In genomic region chr4:149707862-149708261, GRCh38 we compare ENCODE assay signal across 14 cellular contexts.
A peak's percentile ranks its signal among the peaks of the same experiment; 100 is the strongest.
DNase-seq lines count a peak whose midpoint lies in the region; ATAC-seq, FAIRE-seq and TF ChIP-seq lines count a peak whose summit lies in the region.
"Had no signal": no experiment of that assay in that cellular context is flagged by ENCODE, and none has a peak within 500 bp of the region (broad histone marks: within the 10 kb centered on the region; RNA-seq: fewer than 3 reads in every experiment).

No MANE protein-coding gene starts in this region.

- H4K5ac ChIP-seq in mesendoderm (ENCODE audit: low read length), result no peak overlapping the region

- H3K4me2 ChIP-seq in mesendoderm (ENCODE audit: low read length), result no peak overlapping the region
- H3K4me2 ChIP-seq: BLaER1 treated with 17β-estradiol and CSF1 and Interleukin-3, amounts not matched to agents 10 nM and 100 nM had no signal

- H2BK5ac ChIP-seq in mesendoderm (ENCODE audit: low read length), result no peak overlapping the region

- H4K8ac ChIP-seq in mesendoderm (ENCODE audit: low read depth, low read length), result no peak overlapping the region

- H3K23ac ChIP-seq in mesendoderm (ENCODE audit: low read length), result no peak overlapping the region

- H3K9me3 ChIP-seq in ascending aorta, result no peaks in the 10 kb centered on the region

- no peak overlapping the region for H3K56ac ChIP-seq in mesendoderm (ENCODE audit: low read length)

- TF ChIP-seq POLR2A in H54 (IDR thresholded peaks at IDR 0.05; ENCODE audit: low read depth, low read length), result no peak

- no CpG with 5 or more reads among the region's 1 CpG for WGBS in mesendoderm (ENCODE audit: extremely low coverage, insufficient coverage, low lambda C conversion rate)

- no peak overlapping the region for H3K4ac ChIP-seq in mesendoderm (ENCODE audit: low read depth, low read length)

- TF ChIP-seq CTCF in ascending aorta (IDR thresholded peaks at IDR 0.05), result no peak

- H3K27me3 ChIP-seq in ascending aorta, result no peaks in the 10 kb centered on the region
- no peaks in the 10 kb centered on the region for H3K27me3 ChIP-seq in mesendoderm (ENCODE audit: insufficient read depth, low read length, poor library complexity)
- H3K27me3 ChIP-seq: BLaER1 treated with 17β-estradiol and CSF1 and Interleukin-3, amounts not matched to agents 10 nM and 100 nM had no signal

- no peaks in the 10 kb centered on the region for H3K79me1 ChIP-seq in mesendoderm (ENCODE audit: low read length)

- no peak overlapping the region for H2BK120ac ChIP-seq in mesendoderm (ENCODE audit: low read depth, low read length)

- ATAC-seq in Right ventricle myocardium superior (ENCODE audit: poor library complexity) (peak; percentile 56), left cardiac atrium (no peak), HG02798 (IDR thresholded peaks at IDR 0.05; ENCODE audit: poor library complexity, unreplicated experiment) (no peak), HG03571 (IDR thresholded peaks at IDR 0.05; ENCODE audit: unreplicated experiment) (no peak)
- ATAC-seq: GM12878 had no signal

- intact Hi-C loops in Right ventricle myocardium superior (cut with DNase I), result no loop called here
- intact Hi-C loops in left cardiac atrium (cut with DNase I), result no loop called here
- intact Hi-C loops in ascending aorta (cut with DNase I), result no loop called here

- peaks cover 0 to 3% of the 10 kb centered on the region in 2 donors for H3K4me1 ChIP-seq in ascending aorta
- H3K4me1 ChIP-seq in mesendoderm (ENCODE audit: control insufficient read depth, low read depth, low read length), result no peaks in the 10 kb centered on the region
- H3K4me1 ChIP-seq: BLaER1 treated with 17β-estradiol and CSF1 and Interleukin-3, amounts not matched to agents 10 nM and 100 nM had no signal

- no peaks in the 10 kb centered on the region for H3K79me2 ChIP-seq in mesendoderm (ENCODE audit: control insufficient read depth, insufficient read depth, low read length)

- H3K27ac ChIP-seq in ascending aorta (peak overlapping the region; percentile 25 to 53), mesendoderm (ENCODE audit: low read depth, low read length) (no peak overlapping the region)
- H3K27ac ChIP-seq: BLaER1 treated with 17β-estradiol and CSF1 and Interleukin-3, amounts not matched to agents 10 nM and 100 nM had no signal

- H3K9ac ChIP-seq in mesendoderm (ENCODE audit: low read length), result no peak overlapping the region
- H3K9ac ChIP-seq: BLaER1 treated with 17β-estradiol and CSF1 and Interleukin-3, amounts not matched to agents 10 nM and 100 nM had no signal

- FAIRE-seq in H54 (lab: Jason Lieb, UNC), result no peak
- FAIRE-seq: GM12878, GM18507 had no signal

- H2AK5ac ChIP-seq in mesendoderm (ENCODE audit: low read length), result no peak overlapping the region

- no peak overlapping the region for H3K18ac ChIP-seq in mesendoderm (ENCODE audit: low read length)

- DNase-seq in Right ventricle myocardium superior (no peak), left cardiac atrium (no peak), ascending aorta (ENCODE audit: low spot score in 2 of 2) (no peak), mesendoderm (peak; percentile 20), H54 (ENCODE audit: insufficient read length, low spot score) (no peak)
- DNase-seq: ACHN; CD4-positive, CD25-positive, alpha-beta regulatory T cell; DMS79; H9 had no signal

- H3K4me3 ChIP-seq in ascending aorta, result no peak overlapping the region
- no peak overlapping the region for H3K4me3 ChIP-seq in mesendoderm (ENCODE audit: low read length)
- H3K4me3 ChIP-seq: BLaER1 treated with 17β-estradiol and CSF1 and Interleukin-3, amounts not matched to agents 10 nM and 100 nM; GM12878 had no signal

- H3K36me3 ChIP-seq in ascending aorta (no peaks in the 10 kb centered on the region), mesendoderm (ENCODE audit: control insufficient read depth, insufficient read depth, low read length) (no peaks in the 10 kb centered on the region)
- H3K36me3 ChIP-seq: BLaER1 treated with 17β-estradiol and CSF1 and Interleukin-3, amounts not matched to agents 10 nM and 100 nM had no signal

- no peak overlapping the region for H2BK15ac ChIP-seq in mesendoderm (replicated peaks; ENCODE audit: low read depth)
